ENCODE assay signal across 8 cellular contexts in genomic region chr14:96204151-96205058, GRCh38. TPM values are rescaled to one million over a fixed set of nuclear protein-coding genes. Genes with fewer than 3 reads are reported as not detected.
DNase-seq lines count a peak whose midpoint lies in the region; ATAC-seq and TF ChIP-seq lines count a peak whose summit lies in the region.

Gene BDKRB2, plus strand, starts transcription at chr14:96204839. Its CDS starts 32,269 bp downstream, at chr14:96237108.

- POLR2A ChIA-PET in PC-9 (lab: Charles Lee; ENCODE audit: unreplicated experiment), result interaction anchor here (0.7 kb wide), 1 partner anchor 21 kb away, joined by 26 read pairs; no protein-coding TSS in a partner anchor

- H3K4me2 ChIP-seq in PC-9, result peak within 1 kb of the TSS; percentile 86

- H3K79me2 ChIP-seq in PC-9 (ENCODE audit: low read depth), result peaks cover 7% of the 10 kb centered on the region; the same call in 1 of the 2 replicates

- no TSS peak for BruUV-seq in PC-9 (replicated peaks; lab: Mats Ljungman, UMichigan)

- CTCF ChIA-PET in PC-9 (lab: Charles Lee), result interaction anchor here (0.7 kb wide), 1 partner anchor 9 kb away, joined by 7 read pairs; no protein-coding TSS in a partner anchor

- no peaks in the 10 kb centered on the region for H3K9me3 Mint-ChIP-seq in stimulated activated effector memory CD8-positive, alpha-beta T cell treated with anti-CD3 and anti-CD28 coated beads, Interleukin-12 subunit alpha, Interleukin-12 subunit beta, amount 100 ng/mL, for 72 hours

- peak within 1 kb of the TSS; percentile 68 for H3K4me3 ChIP-seq in HUES6 (ENCODE audit: low read depth, low read length)
- peak within 1 kb of the TSS; percentile 59 for H3K4me3 ChIP-seq in PC-9

- H3K36me3 Mint-ChIP-seq in stimulated activated effector memory CD8-positive, alpha-beta T cell treated with anti-CD3 and anti-CD28 coated beads, Interleukin-12 subunit alpha, Interleukin-12 subunit beta, amount 100 ng/mL, for 72 hours, result no peaks in the 10 kb centered on the region

- no peaks in the 10 kb centered on the region for H3K4me1 Mint-ChIP-seq in stimulated activated effector memory CD8-positive, alpha-beta T cell treated with anti-CD3 and anti-CD28 coated beads, Interleukin-12 subunit alpha, Interleukin-12 subunit beta, amount 100 ng/mL, for 72 hours

- no peaks in the 10 kb centered on the region for H3K9me2 ChIP-seq in PC-9 (ENCODE audit: insufficient read depth)

- no peaks in the 10 kb centered on the region for H3K36me3 ChIP-seq in HUES6 (ENCODE audit: control insufficient read depth, insufficient read depth, low read length)
- H3K36me3 ChIP-seq in PC-9 (ENCODE audit: low read depth), result no peaks in the 10 kb centered on the region

- H3K4me3 Mint-ChIP-seq in stimulated activated effector memory CD8-positive, alpha-beta T cell treated with anti-CD3 and anti-CD28 coated beads, Interleukin-12 subunit alpha, Interleukin-12 subunit beta, amount 100 ng/mL, for 72 hours, result no peak within 1 kb of the TSS

- H3K27ac Mint-ChIP-seq in stimulated activated effector memory CD8-positive, alpha-beta T cell treated with anti-CD3 and anti-CD28 coated beads, Interleukin-12 subunit alpha, Interleukin-12 subunit beta, amount 100 ng/mL, for 72 hours, result no peak within 1 kb of the TSS

- H3K4me1 ChIP-seq in HUES6 (ENCODE audit: control insufficient read depth, insufficient read depth, low read length) (peaks cover 22% of the 10 kb centered on the region), PC-9 (replicated peaks; ENCODE audit: insufficient read depth) (peaks cover 40% of the 10 kb centered on the region)

- TF ChIP-seq CTCF in PC-9 (conservative IDR thresholded peaks at IDR 0.05), result no peak

- H3K27me3 ChIP-seq in HUES6 (ENCODE audit: control insufficient read depth, insufficient read depth, low read length), result peaks cover 20% of the 10 kb centered on the region; the same call in 1 of the 2 replicates
- no peaks in the 10 kb centered on the region for H3K27me3 ChIP-seq in PC-9 (ENCODE audit: insufficient read depth, low read depth)

- H3K9me3 ChIP-seq in HUES6 (ENCODE audit: control insufficient read depth, insufficient read depth, low read depth, low read length), result no peaks in the 10 kb centered on the region
- no peaks in the 10 kb centered on the region for H3K9me3 ChIP-seq in PC-9 (ENCODE audit: insufficient read depth, low read depth)

- H3F3A ChIP-seq in PC-9 (ENCODE audit: insufficient read depth, low read depth), result peaks cover 27% of the 10 kb centered on the region

- intact Hi-C loops in PC-9 (cut with micrococcal nuclease; ENCODE audit: unreplicated experiment), result loop anchor here (5.0 to 10.0 kb wide), 2 partner anchors 63 to 100 kb away; no protein-coding TSS in a partner anchor

- H3K27ac ChIP-seq in HUES6 (ENCODE audit: low read depth, low read length) (peak within 1 kb of the TSS; percentile 13; the same call in 1 of the 2 replicates), PC-9 (peak within 1 kb of the TSS; percentile 68)

- no peaks in the 10 kb centered on the region for H4K20me1 ChIP-seq in PC-9 (ENCODE audit: insufficient read depth)

- 0 out of 2 replicates have a peak within 1 kb of the TSS, but pooled peaks have one; percentile 33 for H2AFZ ChIP-seq in PC-9

- ATAC-seq in left lobe of liver (peak; percentile 74), HG03520 (IDR thresholded peaks at IDR 0.05; ENCODE audit: unreplicated experiment) (no peak)
- ATAC-seq in stimulated activated effector memory CD8-positive, alpha-beta T cell treated with anti-CD3 and anti-CD28 coated beads, Interleukin-12 subunit alpha, Interleukin-12 subunit beta, amount 100 ng/mL, for 72 hours, result peak; percentile 38

- H3K9ac ChIP-seq in HUES6 (ENCODE audit: low read length), result peak within 1 kb of the TSS; percentile 36

- peak; percentile 95 for DNase-seq in COLO668 (lab: John Stamatoyannopoulos, UW; ENCODE audit: unreplicated experiment)
- peak; percentile 57 to 86 for DNase-seq in PC-9
- peak; percentile 89 for DNase-seq in dedifferentiated amniotic fluid mesenchymal stem cell (ENCODE audit: extremely low spot score)
- DNase-seq in left lobe of liver (ENCODE audit: low spot score), result no peak
- no peak for DNase-seq in stimulated activated effector memory CD8-positive, alpha-beta T cell treated with anti-CD3 and anti-CD28 coated beads, Interleukin-12 subunit alpha, Interleukin-12 subunit beta, amount 100 ng/mL, for 72 hours (ENCODE audit: low spot score in 2 of 2)
- no peak for DNase-seq in activated CD8-positive, alpha-beta memory T cell treated with anti-CD3 and anti-CD28 coated beads, Interleukin-2, amount 50 U/mL, for 4 hours

RNA-seq across cellular contexts. Expression of gene BDKRB2, which starts in this region (rescaled TPM):
- 0.28 and 0.43 TPM in 2 replicates for total RNA-seq in PC-9 (2021)
- total RNA-seq in left lobe of liver, result 0.10 TPM

Comparison
In these comparisons a context has a peak if more than half of its experiments do, and no peak if none do; other contexts are left out.
1. Peak in DNase-seq, H3K4me3 ChIP-seq, H3K27ac ChIP-seq and H3K4me2 ChIP-seq in PC-9; RNA of the gene not detected or under 1 TPM.
2. Peak in ATAC-seq in left lobe of liver; RNA of the gene not detected or under 1 TPM.
3. DNase-seq: peak in COLO668 (single experiment) and dedifferentiated amniotic fluid mesenchymal stem cell (single experiment); none in left lobe of liver (single experiment), stimulated activated effector memory CD8-positive, alpha-beta T cell treated with anti-CD3 and anti-CD28 coated beads, Interleukin-12 subunit alpha, Interleukin-12 subunit beta, amount 100 ng/mL, for 72 hours (0 of 2) and activated CD8-positive, alpha-beta memory T cell treated with anti-CD3 and anti-CD28 coated beads, Interleukin-2, amount 50 U/mL, for 4 hours (single experiment).